In the genomic region with DNA sequence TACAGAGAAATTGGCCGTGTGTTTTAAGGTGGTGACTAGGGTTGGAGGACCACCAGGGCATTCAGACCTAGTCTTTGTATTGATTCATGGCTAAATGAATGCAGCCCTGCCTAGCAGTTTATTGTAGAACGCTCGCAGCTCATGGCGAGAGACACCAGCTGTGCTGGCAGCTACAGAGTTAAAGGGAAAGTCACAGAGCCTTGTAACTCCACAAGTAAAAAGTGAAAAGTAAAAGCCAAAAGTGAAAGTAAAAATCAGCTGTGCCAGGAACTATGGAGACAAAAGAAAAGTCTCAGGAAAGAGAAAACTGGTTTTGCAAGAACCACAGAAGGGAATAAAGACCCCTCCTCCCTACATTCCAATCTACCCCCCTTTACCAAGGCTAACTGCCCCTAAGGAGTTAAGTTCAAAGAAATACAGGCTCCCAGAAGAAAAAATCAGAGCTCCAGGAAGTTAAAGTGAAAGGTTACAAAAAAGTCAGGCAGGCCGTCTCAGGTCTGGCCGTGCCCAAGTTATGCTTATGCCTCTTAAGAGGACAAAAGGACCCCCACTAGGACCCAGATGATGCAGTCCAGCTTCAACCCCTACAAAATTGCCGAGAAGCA, we compare ENCODE assay signal across 8 cellular contexts. TPM values are rescaled to one million over a fixed set of nuclear protein-coding genes. Genes with fewer than 3 reads are reported as not detected.
DNase-seq lines count a peak whose midpoint lies in the region; ATAC-seq and TF ChIP-seq lines count a peak whose summit lies in the region.

No MANE protein-coding gene starts in this region.

- peaks cover 3% of the 10 kb centered on the region for H3K4me1 Mint-ChIP-seq in type B pancreatic cell (ENCODE audit: unreplicated experiment)

- in situ Hi-C loops in HAP-1 (cut with MboI; ENCODE audit: low sequenced_read_pairs), result no loop called here

- H3K27me3 Mint-ChIP-seq in type B pancreatic cell, result peaks cover 3% of the 10 kb centered on the region

- no peaks in the 10 kb centered on the region for H3K9me3 ChIP-seq in HAP-1
- peaks cover 3% of the 10 kb centered on the region for H3K9me3 ChIP-seq in trophoblast cell (ENCODE audit: insufficient read depth, low read depth, low read length)
- H3K9me3 ChIP-seq in BE2C, result no peaks in the 10 kb centered on the region

- H4K8ac ChIP-seq in trophoblast cell (ENCODE audit: low read depth, low read length), result peak overlapping the region; percentile 63

- H3K9me3 Mint-ChIP-seq in type B pancreatic cell, result no peaks in the 10 kb centered on the region

- H3K79me2 ChIP-seq in trophoblast cell (ENCODE audit: control insufficient read depth, insufficient read depth, low read length, poor library complexity), result peaks cover 3% of the 10 kb centered on the region

- no peak overlapping the region for H2AK5ac ChIP-seq in trophoblast cell (ENCODE audit: low read length)

- H3K36me3 ChIP-seq in HAP-1 (replicated peaks) (no peaks in the 10 kb centered on the region), trophoblast cell (ENCODE audit: control insufficient read depth in 1 of 2, insufficient read depth in 2 of 2, low read length in 2 of 2) (no peaks in the 10 kb centered on the region), BE2C (no peaks in the 10 kb centered on the region)

- H2BK12ac ChIP-seq in trophoblast cell (ENCODE audit: low read length), result peak overlapping the region; percentile 15

- no peak overlapping the region for H3K27ac Mint-ChIP-seq in type B pancreatic cell

- no peak overlapping the region for H3K4me3 Mint-ChIP-seq in type B pancreatic cell

- no peak overlapping the region for H3K23ac ChIP-seq in trophoblast cell (ENCODE audit: low read length)

- peak overlapping the region; percentile 87 for H4K91ac ChIP-seq in trophoblast cell (ENCODE audit: low read depth, low read length)

- WGBS in trophoblast cell (ENCODE audit: extremely low coverage, insufficient coverage, insufficient read length), result no CpG with 5 or more reads among the region's 7 CpGs

- peak overlapping the region; percentile 25 for H2AFZ ChIP-seq in trophoblast cell (ENCODE audit: insufficient read depth, low read length, poor library complexity)

- peak overlapping the region; percentile 50 for H3K18ac ChIP-seq in trophoblast cell (ENCODE audit: low read length)

- H3K14ac ChIP-seq in trophoblast cell (ENCODE audit: low read length), result peak overlapping the region; percentile 72

- peaks cover 20% of the 10 kb centered on the region for H3K79me1 ChIP-seq in trophoblast cell (ENCODE audit: low read length)

- peak overlapping the region; percentile 31 for H3K9ac ChIP-seq in trophoblast cell (ENCODE audit: low read length)

- peak overlapping the region; percentile 77 for H3K4ac ChIP-seq in trophoblast cell (ENCODE audit: low read depth, low read length)

- peak overlapping the region; percentile 94 for H3K27ac ChIP-seq in trophoblast cell (ENCODE audit: low read depth, low read length)

- intact Hi-C loops in Right ventricle myocardium superior (cut with DNase I), result no loop called here

- no peaks in the 10 kb centered on the region for H3K36me3 Mint-ChIP-seq in type B pancreatic cell

- H4K12ac ChIP-seq in trophoblast cell (ENCODE audit: low read depth, low read length), result peak overlapping the region; percentile 35

- DNase-seq in CD1c-positive myeloid dendritic cell (ENCODE audit: extremely low spot score), result peak; percentile 24
- DNase-seq in HAP-1 (ENCODE audit: low spot score in 2 of 2), result peak; percentile 30 to 37
- DNase-seq in activated CD4-positive, alpha-beta T cell treated with anti-CD3 and anti-CD28 coated beads for 48 hours, result peak; percentile 29
- DNase-seq in Right ventricle myocardium superior, result no peak
- peak; percentile 29 to 67 for DNase-seq in trophoblast cell
- no peak for DNase-seq in mucosa of gallbladder (ENCODE audit: low spot score)
- DNase-seq in type B pancreatic cell (ENCODE audit: extremely low spot score, unreplicated experiment), result no peak
- DNase-seq in BE2C, result no peak

- ATAC-seq in Right ventricle myocardium superior (ENCODE audit: poor library complexity), result peak; percentile 53

- H2BK5ac ChIP-seq in trophoblast cell (ENCODE audit: low read depth, low read length, poor library complexity), result peak overlapping the region; percentile 90

- H3K4me3 ChIP-seq in HAP-1, result 0 out of 2 replicates have a peak overlapping the region, but pooled peaks have one; percentile 5
- no peak overlapping the region for H3K4me3 ChIP-seq in trophoblast cell (ENCODE audit: low read depth, low read length)
- H3K4me3 ChIP-seq in BE2C (ENCODE audit: low read depth, low read length), result no peak overlapping the region

- TF ChIP-seq CTCF in type B pancreatic cell (conservative IDR thresholded peaks at IDR 0.05) (no peak), BE2C (IDR thresholded peaks at IDR 0.05; ENCODE audit: low read depth, low read length) (no peak)

- H3K27me3 ChIP-seq in HAP-1 (ENCODE audit: low read depth) (no peaks in the 10 kb centered on the region), trophoblast cell (ENCODE audit: insufficient read depth, low read length) (no peaks in the 10 kb centered on the region), BE2C (no peaks in the 10 kb centered on the region)

- H3K4me2 ChIP-seq in trophoblast cell (ENCODE audit: low read length), result peak overlapping the region; percentile 72

- H2BK120ac ChIP-seq in trophoblast cell (ENCODE audit: insufficient read depth, low read length, poor library complexity), result peak overlapping the region; percentile 73

- peaks cover 27% of the 10 kb centered on the region for H3K4me1 ChIP-seq in HAP-1
- H3K4me1 ChIP-seq in trophoblast cell (ENCODE audit: control insufficient read depth in 1 of 2, insufficient read depth in 2 of 2, low read length in 2 of 2), result peaks cover 20 to 23% of the 10 kb centered on the region in 2 experiments
- H3K4me1 ChIP-seq in BE2C, result no peaks in the 10 kb centered on the region

RNA-seq across cellular contexts. Expression of gene SELENOI, which starts 46.4 kb away (rescaled TPM):
- total RNA-seq in Right ventricle myocardium superior, result 11.4 TPM
- polyA plus RNA-seq in trophoblast cell (2013), result 13.7 and 14.1 TPM in 2 replicates
- 30.9 TPM for total RNA-seq in mucosa of gallbladder
- 38.8 and 44.9 TPM in 2 replicates for total RNA-seq in type B pancreatic cell (ENCODE audit: low replicate concordance)
- polyA plus RNA-seq in BE2C (2012; ENCODE audit: insufficient read depth, insufficient read length, low read depth), result 15.4 TPM

RNA-seq across cellular contexts. Expression of gene ADGRF3, which starts 47.0 kb away (rescaled TPM):
- total RNA-seq in Right ventricle myocardium superior, result 0.56 TPM
- polyA plus RNA-seq in trophoblast cell (2013), result 0.01 and 0.03 TPM in 2 replicates
- total RNA-seq in mucosa of gallbladder, result 0.35 TPM
- 1.2 and 1.4 TPM in 2 replicates for total RNA-seq in type B pancreatic cell (ENCODE audit: low replicate concordance)
- polyA plus RNA-seq in BE2C (2012; ENCODE audit: insufficient read depth, insufficient read length, low read depth), result 0.12 TPM

RNA-seq across cellular contexts. Expression of gene HADHB, which starts 54.9 kb away (rescaled TPM):
- total RNA-seq in Right ventricle myocardium superior (1,664 TPM), mucosa of gallbladder (135 TPM), type B pancreatic cell (ENCODE audit: low replicate concordance) (110 and 123 TPM in 2 replicates)
- 45.9 and 46.1 TPM in 2 replicates for polyA plus RNA-seq in trophoblast cell (2013)
- 71.5 TPM for polyA plus RNA-seq in BE2C (2012; ENCODE audit: insufficient read depth, insufficient read length, low read depth)

RNA-seq across cellular contexts. Expression of gene HADHA, which starts 55.2 kb away (rescaled TPM):
- total RNA-seq in Right ventricle myocardium superior, result 766 TPM
- 73.1 TPM in 2 replicates for polyA plus RNA-seq in trophoblast cell (2013)
- total RNA-seq in mucosa of gallbladder, result 134 TPM
- total RNA-seq in type B pancreatic cell (ENCODE audit: low replicate concordance), result 125 and 137 TPM in 2 replicates
- 126 TPM for polyA plus RNA-seq in BE2C (2012; ENCODE audit: insufficient read depth, insufficient read length, low read depth)

Comparison
In these comparisons a context has a peak if more than half of its experiments do, and no peak if none do; other contexts are left out.
1. DNase-seq: peak in CD1c-positive myeloid dendritic cell (single experiment), HAP-1 (2 of 2), activated CD4-positive, alpha-beta T cell treated with anti-CD3 and anti-CD28 coated beads for 48 hours (single experiment) and trophoblast cell (2 of 2); none in Right ventricle myocardium superior (single experiment), mucosa of gallbladder (single experiment), type B pancreatic cell (single experiment) and BE2C (single experiment).
2. RNA of gene HADHB, which starts 54.9 kb away (total RNA-seq): 1,664 TPM in Right ventricle myocardium superior (single experiment); 135 TPM in mucosa of gallbladder (single experiment) and 110 to 123 TPM in type B pancreatic cell; every median in the first group is over 10 times any median in the second.